ENCODE assay signal across 1 cellular context in the genomic region with DNA sequence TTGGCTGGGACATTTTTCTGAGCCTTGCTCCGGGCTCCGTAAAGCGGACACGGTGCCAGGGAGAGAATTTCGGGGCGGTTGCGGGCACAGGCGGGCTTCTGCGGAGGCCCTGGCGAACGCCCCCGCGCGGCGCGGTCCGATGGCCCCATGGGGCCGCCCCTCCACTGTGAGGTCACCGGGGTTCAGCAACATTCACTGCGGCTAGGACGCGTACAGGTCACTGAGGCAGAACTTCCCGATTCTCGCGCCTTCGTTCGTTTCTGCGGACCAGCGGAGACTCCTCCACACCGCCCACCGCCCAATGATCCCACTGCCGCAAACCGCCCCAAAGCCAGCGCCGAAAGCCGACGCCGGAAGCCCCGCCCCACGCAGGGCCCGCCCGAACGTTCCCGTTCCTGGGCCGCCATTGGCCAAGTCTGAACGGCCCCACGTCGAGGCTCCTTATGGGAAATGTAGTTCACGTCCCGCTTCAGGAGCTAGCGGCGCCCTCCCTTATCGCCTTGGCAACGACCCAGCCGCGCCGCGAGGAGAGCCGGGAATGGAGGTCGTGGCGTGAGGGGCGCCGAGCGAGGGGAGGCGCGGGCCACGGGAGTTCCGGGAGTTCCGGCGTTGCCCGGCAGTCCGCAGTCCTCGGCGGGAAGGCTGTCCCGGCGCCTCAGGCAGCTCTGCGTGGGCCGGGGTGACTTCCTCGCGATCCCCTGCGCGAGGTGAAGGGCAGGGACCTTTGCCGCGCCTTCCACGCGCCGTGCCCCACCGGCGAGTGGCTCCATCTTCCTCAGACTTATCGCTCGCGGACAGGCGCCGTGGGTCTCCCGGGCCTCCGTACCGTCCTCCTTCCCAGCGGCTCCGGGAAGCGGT.
A peak's percentile ranks its signal among the peaks of the same experiment; 100 is the strongest.
TF ChIP-seq lines count a peak whose summit lies in the region.

TSS of gene ZNF584 (plus strand) at position 498 of the 858 bp plus-strand sequence. CDS start 499 bp downstream, outside the sequence.

TF ChIP-seq in HepG2, 621 proteins besides CTCF, POLR2A, EP300 and RAD21 (continued from another document and continues in another):
- TF ChIP-seq KIAA2018 (CRISPR knock-in tag; IDR thresholded peaks at IDR 0.05; ENCODE audit: borderline replicate concordance) (no peak), ZMAT3 (CRISPR knock-in tag; conservative IDR thresholded peaks at IDR 0.05) (peak; percentile 73), ATRX (CRISPR knock-in tag; IDR thresholded peaks at IDR 0.05; ENCODE audit: borderline replicate concordance) (no peak), ZNF782 (CRISPR knock-in tag; IDR thresholded peaks at IDR 0.05; ENCODE audit: borderline replicate concordance) (peak; percentile 85; the same call in 1 of the 2 replicates), MAF1 (CRISPR knock-in tag; IDR thresholded peaks at IDR 0.05; ENCODE audit: borderline replicate concordance) (no peak), REXO4 (CRISPR knock-in tag; IDR thresholded peaks at IDR 0.05; ENCODE audit: borderline replicate concordance) (peak; percentile 4; the same call in 1 of the 2 replicates), GMEB1 (CRISPR knock-in tag; IDR thresholded peaks at IDR 0.05; ENCODE audit: borderline replicate concordance) (peak; percentile 100), ZNF383 (CRISPR knock-in tag; IDR thresholded peaks at IDR 0.05; ENCODE audit: borderline replicate concordance) (peak; percentile 95; the same call in 1 of the 2 replicates), ZNF251 (CRISPR knock-in tag; IDR thresholded peaks at IDR 0.05) (no peak), PAWR (CRISPR knock-in tag; IDR thresholded peaks at IDR 0.05; ENCODE audit: borderline replicate concordance) (0 out of 2 replicates have a peak, but pooled peaks have one; percentile 61), ZMYM2 (CRISPR knock-in tag; IDR thresholded peaks at IDR 0.05) (0 out of 2 replicates have a peak, but pooled peaks have one; percentile 16), PLRG1 (conservative IDR thresholded peaks at IDR 0.05) (no peak), TCF7L2 (IDR thresholded peaks at IDR 0.05; ENCODE audit: low read depth, low read length) (no peak), ZNF709 (CRISPR knock-in tag; IDR thresholded peaks at IDR 0.05) (peak; percentile 86), ZNF34 (CRISPR knock-in tag; IDR thresholded peaks at IDR 0.05; ENCODE audit: borderline replicate concordance) (0 out of 2 replicates have a peak, but pooled peaks have one; percentile 53), ZNF891 (CRISPR knock-in tag; IDR thresholded peaks at IDR 0.05) (peak; percentile 55; the same call in 1 of the 2 replicates), SAP130 (CRISPR knock-in tag; IDR thresholded peaks at IDR 0.05; ENCODE audit: low read depth) (peak; percentile 96), ZNF777 (CRISPR knock-in tag; IDR thresholded peaks at IDR 0.05) (no peak), RBFOX2 (IDR thresholded peaks at IDR 0.05; ENCODE audit: low read depth, low read length) (peak; percentile 89), ATF4 (CRISPR knock-in tag; IDR thresholded peaks at IDR 0.05) (no peak), RORA (CRISPR knock-in tag; IDR thresholded peaks at IDR 0.05) (no peak)
- TF ChIP-seq, protein P1, sequence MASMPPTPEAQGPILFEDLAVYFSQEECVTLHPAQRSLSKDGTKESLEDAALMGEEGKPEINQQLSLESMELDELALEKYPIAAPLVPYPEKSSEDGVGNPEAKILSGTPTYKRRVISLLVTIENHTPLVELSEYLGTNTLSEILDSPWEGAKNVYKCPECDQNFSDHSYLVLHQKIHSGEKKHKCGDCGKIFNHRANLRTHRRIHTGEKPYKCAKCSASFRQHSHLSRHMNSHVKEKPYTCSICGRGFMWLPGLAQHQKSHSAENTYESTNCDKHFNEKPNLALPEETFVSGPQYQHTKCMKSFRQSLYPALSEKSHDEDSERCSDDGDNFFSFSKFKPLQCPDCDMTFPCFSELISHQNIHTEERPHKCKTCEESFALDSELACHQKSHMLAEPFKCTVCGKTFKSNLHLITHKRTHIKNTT (CRISPR knock-in tag; IDR thresholded peaks at IDR 0.05) = no peak
- TF ChIP-seq, protein P2, sequence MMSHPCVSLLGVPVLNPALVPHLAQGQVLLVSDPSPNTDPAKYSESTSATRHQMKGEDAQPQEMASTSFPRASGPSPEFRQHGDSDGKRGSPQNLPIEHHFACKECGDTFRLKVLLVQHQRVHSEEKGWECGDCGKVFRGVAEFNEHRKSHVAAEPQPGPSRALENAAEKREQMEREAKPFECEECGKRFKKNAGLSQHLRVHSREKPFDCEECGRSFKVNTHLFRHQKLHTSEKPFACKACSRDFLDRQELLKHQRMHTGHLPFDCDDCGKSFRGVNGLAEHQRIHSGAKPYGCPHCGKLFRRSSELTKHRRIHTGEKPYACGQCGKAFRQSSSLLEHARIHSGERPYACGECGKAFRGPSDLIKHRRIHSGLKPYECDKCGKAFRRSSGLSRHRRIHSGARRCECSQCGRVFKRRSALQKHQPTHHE (CRISPR knock-in tag; IDR thresholded peaks at IDR 0.05; ENCODE audit: borderline replicate concordance) = peak; percentile 18; the same call in 1 of the 2 replicates
- TF ChIP-seq, protein P3, sequence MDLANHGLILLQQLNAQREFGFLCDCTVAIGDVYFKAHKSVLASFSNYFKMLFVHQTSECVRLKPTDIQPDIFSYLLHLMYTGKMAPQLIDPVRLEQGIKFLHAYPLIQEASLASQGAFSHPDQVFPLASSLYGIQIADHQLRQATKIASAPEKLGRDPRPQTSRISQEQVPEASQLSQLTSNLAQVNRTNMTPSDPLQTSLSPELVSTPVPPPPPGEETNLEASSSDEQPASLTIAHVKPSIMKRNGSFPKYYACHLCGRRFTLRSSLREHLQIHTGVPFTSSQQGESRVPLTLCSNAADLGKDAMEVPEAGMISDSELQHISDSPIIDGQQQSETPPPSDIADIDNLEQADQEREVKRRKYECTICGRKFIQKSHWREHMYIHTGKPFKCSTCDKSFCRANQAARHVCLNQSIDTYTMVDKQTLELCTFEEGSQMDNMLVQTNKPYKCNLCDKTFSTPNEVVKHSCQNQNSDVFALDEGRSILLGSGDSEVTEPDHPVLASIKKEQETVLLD (CRISPR knock-in tag; IDR thresholded peaks at IDR 0.05; ENCODE audit: low read depth) = peak; percentile 49; the same call in 1 of the 2 replicates
- TF ChIP-seq, protein P4, sequence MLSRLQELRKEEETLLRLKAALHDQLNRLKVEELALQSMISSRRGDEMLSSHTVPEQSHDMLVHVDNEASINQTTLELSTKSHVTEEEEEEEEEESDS (CRISPR knock-in tag; IDR thresholded peaks at IDR 0.05; ENCODE audit: borderline replicate concordance) = no peak
- TF ChIP-seq, protein P5, sequence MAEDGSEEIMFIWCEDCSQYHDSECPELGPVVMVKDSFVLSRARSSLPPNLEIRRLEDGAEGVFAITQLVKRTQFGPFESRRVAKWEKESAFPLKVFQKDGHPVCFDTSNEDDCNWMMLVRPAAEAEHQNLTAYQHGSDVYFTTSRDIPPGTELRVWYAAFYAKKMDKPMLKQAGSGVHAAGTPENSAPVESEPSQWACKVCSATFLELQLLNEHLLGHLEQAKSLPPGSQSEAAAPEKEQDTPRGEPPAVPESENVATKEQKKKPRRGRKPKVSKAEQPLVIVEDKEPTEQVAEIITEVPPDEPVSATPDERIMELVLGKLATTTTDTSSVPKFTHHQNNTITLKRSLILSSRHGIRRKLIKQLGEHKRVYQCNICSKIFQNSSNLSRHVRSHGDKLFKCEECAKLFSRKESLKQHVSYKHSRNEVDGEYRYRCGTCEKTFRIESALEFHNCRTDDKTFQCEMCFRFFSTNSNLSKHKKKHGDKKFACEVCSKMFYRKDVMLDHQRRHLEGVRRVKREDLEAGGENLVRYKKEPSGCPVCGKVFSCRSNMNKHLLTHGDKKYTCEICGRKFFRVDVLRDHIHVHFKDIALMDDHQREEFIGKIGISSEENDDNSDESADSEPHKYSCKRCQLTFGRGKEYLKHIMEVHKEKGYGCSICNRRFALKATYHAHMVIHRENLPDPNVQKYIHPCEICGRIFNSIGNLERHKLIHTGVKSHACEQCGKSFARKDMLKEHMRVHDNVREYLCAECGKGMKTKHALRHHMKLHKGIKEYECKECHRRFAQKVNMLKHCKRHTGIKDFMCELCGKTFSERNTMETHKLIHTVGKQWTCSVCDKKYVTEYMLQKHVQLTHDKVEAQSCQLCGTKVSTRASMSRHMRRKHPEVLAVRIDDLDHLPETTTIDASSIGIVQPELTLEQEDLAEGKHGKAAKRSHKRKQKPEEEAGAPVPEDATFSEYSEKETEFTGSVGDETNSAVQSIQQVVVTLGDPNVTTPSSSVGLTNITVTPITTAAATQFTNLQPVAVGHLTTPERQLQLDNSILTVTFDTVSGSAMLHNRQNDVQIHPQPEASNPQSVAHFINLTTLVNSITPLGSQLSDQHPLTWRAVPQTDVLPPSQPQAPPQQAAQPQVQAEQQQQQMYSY (CRISPR knock-in tag; IDR thresholded peaks at IDR 0.05) = no peak
- TF ChIP-seq, protein P6, sequence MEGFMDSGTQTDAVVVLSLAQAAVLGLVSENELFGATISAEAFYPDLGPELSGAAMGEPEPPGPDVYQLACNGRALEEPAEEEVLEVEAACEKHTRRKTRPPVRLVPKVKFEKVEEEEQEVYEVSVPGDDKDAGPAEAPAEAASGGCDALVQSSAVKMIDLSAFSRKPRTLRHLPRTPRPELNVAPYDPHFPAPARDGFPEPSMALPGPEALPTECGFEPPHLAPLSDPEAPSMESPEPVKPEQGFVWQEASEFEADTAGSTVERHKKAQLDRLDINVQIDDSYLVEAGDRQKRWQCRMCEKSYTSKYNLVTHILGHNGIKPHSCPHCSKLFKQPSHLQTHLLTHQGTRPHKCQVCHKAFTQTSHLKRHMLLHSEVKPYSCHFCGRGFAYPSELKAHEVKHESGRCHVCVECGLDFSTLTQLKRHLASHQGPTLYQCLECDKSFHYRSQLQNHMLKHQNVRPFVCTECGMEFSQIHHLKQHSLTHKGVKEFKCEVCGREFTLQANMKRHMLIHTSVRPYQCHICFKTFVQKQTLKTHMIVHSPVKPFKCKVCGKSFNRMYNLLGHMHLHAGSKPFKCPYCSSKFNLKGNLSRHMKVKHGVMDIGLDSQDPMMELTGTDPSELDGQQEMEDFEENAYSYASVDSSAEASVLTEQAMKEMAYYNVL (CRISPR knock-in tag; IDR thresholded peaks at IDR 0.05; ENCODE audit: borderline replicate concordance) = no peak; the same call in 1 of the 2 replicates
